8 cellular contexts compared by ENCODE assay signal in genomic region chr3:185585523-185585861, GRCh38. TPM values are rescaled to one million over a fixed set of nuclear protein-coding genes. Genes with fewer than 3 reads are reported as not detected.
A peak's percentile ranks its signal among the peaks of the same experiment; 100 is the strongest.
DNase-seq lines count a peak whose midpoint lies in the region; ATAC-seq and TF ChIP-seq lines count a peak whose summit lies in the region.

No MANE protein-coding gene starts in this region.

- peak; percentile 63 for DNase-seq in NCI-H2196 (lab: John Stamatoyannopoulos, UW; ENCODE audit: unreplicated experiment)
- no peak for DNase-seq in NCI-H2196 treated with DMSO at 0.1 percent for 48 hours (lab: John Stamatoyannopoulos, UW; ENCODE audit: unreplicated experiment)
- DNase-seq in activated CD4-positive, alpha-beta memory T cell treated with anti-CD3 and anti-CD28 coated beads, Interleukin-2, amount 10 ng/mL, durations not matched to agents 7 days and 5 days = peak; percentile 17
- DNase-seq in stimulated activated naive CD8-positive, alpha-beta T cell treated with anti-CD3 and anti-CD28 coated beads, Interleukin-15, Interleukin-2, amounts not matched to agents 100 U/mL and 50 U/mL, for 24 hours = peak; percentile 7
- no peak for DNase-seq in NCI-H82 treated with DMSO at 0.1 percent for 48 hours (lab: John Stamatoyannopoulos, UW; ENCODE audit: unreplicated experiment)
- no peak for DNase-seq in HEK293T (ENCODE audit: extremely low spot score)
- DNase-seq in stimulated activated naive CD4-positive, alpha-beta T cell treated with Interleukin-2 at 50 U/mL for 16 hours (lab: John Stamatoyannopoulos, UW) = no peak

- H3K4me1 ChIP-seq in iPS-15b (ENCODE audit: control insufficient read depth, insufficient read depth, low read length) = peaks cover 3% of the 10 kb centered on the region

- no peak for ATAC-seq in stimulated activated naive CD8-positive, alpha-beta T cell treated with anti-CD3 and anti-CD28 coated beads, Interleukin-15, Interleukin-2, amounts not matched to agents 100 U/mL and 50 U/mL, for 24 hours

- peak overlapping the region; percentile 78 for H3K4me3 Mint-ChIP-seq in activated CD4-positive, alpha-beta memory T cell treated with anti-CD3 and anti-CD28 coated beads, Interleukin-2, amount 10 ng/mL, durations not matched to agents 7 days and 5 days

- H3K9me3 Mint-ChIP-seq in activated CD4-positive, alpha-beta memory T cell treated with anti-CD3 and anti-CD28 coated beads, Interleukin-2, amount 10 ng/mL, durations not matched to agents 7 days and 5 days = no peaks in the 10 kb centered on the region

- H3K27ac Mint-ChIP-seq in activated CD4-positive, alpha-beta memory T cell treated with anti-CD3 and anti-CD28 coated beads, Interleukin-2, amount 10 ng/mL, durations not matched to agents 7 days and 5 days = peak overlapping the region; percentile 82

- no peak overlapping the region for H3K9ac ChIP-seq in iPS-15b (ENCODE audit: low read depth, low read length)

- CTCF ChIA-PET in activated CD4-positive, alpha-beta memory T cell treated with anti-CD3 and anti-CD28 coated beads, Interleukin-2, amount 10 ng/mL, durations not matched to agents 7 days and 5 days (lab: Charles Lee) = interaction anchor here (0.8 to 2.5 kb wide), 9 partner anchors 8 to 92 kb away, joined by 3 to 24 read pairs (median 6); no protein-coding TSS in a partner anchor
- CTCF ChIA-PET in HEK293T (lab: Yijun Ruan, JAX) = interaction anchor here (1.7 kb wide), 1 partner anchor 10 kb away, joined by 7 read pairs; no protein-coding TSS in a partner anchor

- no peaks in the 10 kb centered on the region for H3K36me3 Mint-ChIP-seq in activated CD4-positive, alpha-beta memory T cell treated with anti-CD3 and anti-CD28 coated beads, Interleukin-2, amount 10 ng/mL, durations not matched to agents 7 days and 5 days (ENCODE audit: low read depth)

- POLR2A ChIA-PET in activated CD4-positive, alpha-beta memory T cell treated with anti-CD3 and anti-CD28 coated beads, Interleukin-2, amount 10 ng/mL, durations not matched to agents 7 days and 5 days (lab: Charles Lee) = interaction anchor here (0.6 to 2.6 kb wide), 14 partner anchors 10 to 352 kb away, joined by 3 to 17 read pairs (median 4); partner anchors contain the start of genes TMEM41A and TRA2B
- POLR2A ChIA-PET in HEK293T (lab: Yijun Ruan, JAX) = interaction anchor here (0.8 to 2.1 kb wide), 9 partner anchors 11 to 141 kb away, joined by 3 to 17 read pairs (median 4); partner anchors contain the start of genes LIPH and TMEM41A

- H3K9me3 ChIP-seq in iPS-15b (ENCODE audit: control insufficient read depth, insufficient read depth, low read length) = no peaks in the 10 kb centered on the region

- H3K4me1 Mint-ChIP-seq in activated CD4-positive, alpha-beta memory T cell treated with anti-CD3 and anti-CD28 coated beads, Interleukin-2, amount 10 ng/mL, durations not matched to agents 7 days and 5 days = peaks cover 36% of the 10 kb centered on the region

- H3K27me3 ChIP-seq in iPS-15b (ENCODE audit: control insufficient read depth, insufficient read depth, low read length) = no peaks in the 10 kb centered on the region

- H3K27me3 Mint-ChIP-seq in activated CD4-positive, alpha-beta memory T cell treated with anti-CD3 and anti-CD28 coated beads, Interleukin-2, amount 10 ng/mL, durations not matched to agents 7 days and 5 days = no peaks in the 10 kb centered on the region

- peaks cover 4% of the 10 kb centered on the region for H3K36me3 ChIP-seq in iPS-15b (ENCODE audit: control insufficient read depth, insufficient read depth, low read length)

- peak overlapping the region; percentile 81 for H3K4me3 ChIP-seq in iPS-15b (ENCODE audit: low read depth, low read length)

TF ChIP-seq in HEK293T, 16 proteins besides CTCF, POLR2A, EP300 and RAD21:
- no peak for TF ChIP-seq ZNF384 (IDR thresholded peaks at IDR 0.05)
- no peak for TF ChIP-seq HDGF (IDR thresholded peaks at IDR 0.05; ENCODE audit: borderline replicate concordance)
- TF ChIP-seq LEF1 (IDR thresholded peaks at IDR 0.05; ENCODE audit: borderline replicate concordance) = no peak
- no peak for TF ChIP-seq NFRKB (IDR thresholded peaks at IDR 0.05)
- TF ChIP-seq L3MBTL2 (conservative IDR thresholded peaks at IDR 0.05) = no peak; the same call in 1 of the 2 replicates
- no peak for TF ChIP-seq ARNT (IDR thresholded peaks at IDR 0.05)
- TF ChIP-seq BHLHE40 (IDR thresholded peaks at IDR 0.05; ENCODE audit: borderline replicate concordance) = no peak
- TF ChIP-seq FOXK2 (IDR thresholded peaks at IDR 0.05) = no peak
- TF ChIP-seq CTBP1 (IDR thresholded peaks at IDR 0.05; ENCODE audit: borderline replicate concordance) = no peak
- no peak for TF ChIP-seq FOXA1 (IDR thresholded peaks at IDR 0.05)
- TF ChIP-seq TARDBP (IDR thresholded peaks at IDR 0.05) = no peak
- TF ChIP-seq FOXM1 (IDR thresholded peaks at IDR 0.05; ENCODE audit: borderline replicate concordance) = no peak
- no peak for TF ChIP-seq SUZ12 (IDR thresholded peaks at IDR 0.05)
- no peak for TF ChIP-seq ELF4 (IDR thresholded peaks at IDR 0.05)
- TF ChIP-seq PKNOX1 (IDR thresholded peaks at IDR 0.05) = no peak
- no peak for TF ChIP-seq SP1 (IDR thresholded peaks at IDR 0.05)

RNA-seq across cellular contexts. Expression of gene SENP2, which starts 0.6 kb away (rescaled TPM):
- 10 to 100 TPM; 32.8 to 33.6 TPM for total RNA-seq in activated CD4-positive, alpha-beta memory T cell treated with anti-CD3 and anti-CD28 coated beads, Interleukin-2, amount 10 ng/mL, durations not matched to agents 7 days and 5 days

RNA-seq across cellular contexts. Expression of gene LIPH, which starts 33.1 kb away (rescaled TPM):
- total RNA-seq in activated CD4-positive, alpha-beta memory T cell treated with anti-CD3 and anti-CD28 coated beads, Interleukin-2, amount 10 ng/mL, durations not matched to agents 7 days and 5 days = not detected

Comparison
In these comparisons a context has a peak if more than half of its experiments do, and no peak if none do; other contexts are left out.
1. DNase-seq: peak in NCI-H2196 (single experiment), activated CD4-positive, alpha-beta memory T cell treated with anti-CD3 and anti-CD28 coated beads, Interleukin-2, amount 10 ng/mL, durations not matched to agents 7 days and 5 days (single experiment) and stimulated activated naive CD8-positive, alpha-beta T cell treated with anti-CD3 and anti-CD28 coated beads, Interleukin-15, Interleukin-2, amounts not matched to agents 100 U/mL and 50 U/mL, for 24 hours (single experiment); none in NCI-H2196 treated with DMSO at 0.1 percent for 48 hours (single experiment), NCI-H82 treated with DMSO at 0.1 percent for 48 hours (single experiment), HEK293T (single experiment) and stimulated activated naive CD4-positive, alpha-beta T cell treated with Interleukin-2 at 50 U/mL for 16 hours (single experiment).